ENCODE assay signal across 8 cellular contexts in genomic region chr17:42677012-42677857, GRCh38. TPM values are rescaled to one million over a fixed set of nuclear protein-coding genes. Genes with fewer than 3 reads are reported as not detected.
DNase-seq lines count a peak whose midpoint lies in the region; ATAC-seq and TF ChIP-seq lines count a peak whose summit lies in the region.

No MANE protein-coding gene starts in this region.

- no peaks in the 10 kb centered on the region for H3K27me3 ChIP-seq in cardiac muscle cell
- no peaks in the 10 kb centered on the region for H3K27me3 ChIP-seq in ovary
- H3K27me3 ChIP-seq in thymus (ENCODE audit: control insufficient read depth, insufficient read depth), result peaks cover 52% of the 10 kb centered on the region

- ATAC-seq in HG02798 (IDR thresholded peaks at IDR 0.05; ENCODE audit: poor library complexity, unreplicated experiment), result peak; percentile 78

- H3K4me3 ChIP-seq in cardiac muscle cell, result peak overlapping the region; percentile 70
- peak overlapping the region; percentile 68 for H3K4me3 ChIP-seq in ovary
- H3K4me3 ChIP-seq in thymus (ENCODE audit: low read length), result peak overlapping the region; percentile 80

- 2 to 4% (median 3%) methylated on average over 29 to 33 of the region's 33 CpGs for WGBS in adipose tissue, 3 donors
- WGBS in ovary, 3 donors, result 2 to 3% (median 2%) methylated on average over 31 to 33 of the region's 33 CpGs
- WGBS in thymus, result 6% methylated on average over 33 of the region's 33 CpGs

- H3K9me3 ChIP-seq in cardiac muscle cell (ENCODE audit: low read depth) (no peaks in the 10 kb centered on the region), ovary (no peaks in the 10 kb centered on the region), thymus (ENCODE audit: control insufficient read depth) (peaks cover 2% of the 10 kb centered on the region)

- intact Hi-C loops in ovary (cut with DNase I), result loop anchor here in 2 of 4 donors (1.0 to 5.0 kb wide), 2 partner anchors 70 to 100 kb away; partner anchors contain the start of genes PSMC3IP (in 1 of the 2), RETREG3 (in 1 of the 2) and TUBG1 (in 1 of the 2)

- H3K4me1 ChIP-seq in cardiac muscle cell (ENCODE audit: low read depth) (peaks cover 36% of the 10 kb centered on the region), ovary (ENCODE audit: insufficient read depth) (peaks cover 20% of the 10 kb centered on the region), thymus (ENCODE audit: control insufficient read depth, insufficient read depth, low read length) (peaks cover 25% of the 10 kb centered on the region)

- TF ChIP-seq POLR2A in GM10847 (IDR thresholded peaks at IDR 0.05; ENCODE audit: extremely low read depth, insufficient read length) (peak; percentile 7), ovary (IDR thresholded peaks at IDR 0.05) (no peak)

- H3K27ac ChIP-seq in adipose tissue (ENCODE audit: low read depth, low read length) (peak overlapping the region; percentile 31), cardiac muscle cell (peak overlapping the region; percentile 96), ovary (peak overlapping the region; percentile 82 to 94), thymus (ENCODE audit: low read depth) (peak overlapping the region; percentile 53)

- TF ChIP-seq CTCF in cardiac muscle cell (IDR thresholded peaks at IDR 0.05; ENCODE audit: low read depth, low read length) (no peak), ovary (IDR thresholded peaks at IDR 0.05) (no peak)

- DNase-seq in NCI-H1436 (lab: John Stamatoyannopoulos, UW), result peak; percentile 100
- peak; percentile 98 for DNase-seq in T follicular helper cell (ENCODE audit: low read depth)
- peak; percentile 100 for DNase-seq in cardiac muscle cell (ENCODE audit: low read depth in 1 of 2, low spot score in 1 of 2)
- peak; percentile 100 for DNase-seq in ovary

- TF ChIP-seq EP300 in ovary (IDR thresholded peaks at IDR 0.05), result no peak

- H3K36me3 ChIP-seq in cardiac muscle cell (peaks cover 7% of the 10 kb centered on the region), ovary (no peaks in the 10 kb centered on the region), thymus (ENCODE audit: control insufficient read depth, insufficient read depth) (no peaks in the 10 kb centered on the region)

RNA-seq across cellular contexts. Expression of gene PLEKHH3, which starts 0.4 kb away (rescaled TPM):
- polyA plus RNA-seq in adipose tissue, result 10 to 100 TPM; 30.4 to 67.4 (median 30.9) TPM
- total RNA-seq in cardiac muscle cell, result 50.3 and 79.1 TPM in 2 replicates
- polyA plus RNA-seq in cardiac muscle cell, result 54.7 and 95.6 TPM in 2 replicates
- total RNA-seq in ovary, result 10 to 100 TPM; 23.6 to 81.6 (median 58.4) TPM
- polyA plus RNA-seq in ovary, result 10 to 100 TPM in 1 of 2 donors, 1 to 10 TPM in 1; 2.1 to 30.9 TPM
- polyA plus RNA-seq in thymus, result 20.3 TPM

RNA-seq across cellular contexts. Expression of gene CCR10, which starts 4.4 kb away (rescaled TPM):
- 1 to 10 TPM; 1.3 to 2.6 (median 1.3) TPM for polyA plus RNA-seq in adipose tissue
- 5.8 and 13.5 TPM in 2 replicates for total RNA-seq in cardiac muscle cell
- 16.3 and 21.1 TPM in 2 replicates for polyA plus RNA-seq in cardiac muscle cell
- total RNA-seq in ovary, result 1 to 10 TPM; 1.5 to 6.8 (median 3.7) TPM
- polyA plus RNA-seq in ovary, result 1 to 10 TPM in 1 of 2 donors, under 1 TPM in 1; 0.15 to 2.7 TPM
- 1.2 TPM for polyA plus RNA-seq in thymus

RNA-seq across cellular contexts. Expression of gene CNTNAP1, which starts 5.1 kb away (rescaled TPM):
- polyA plus RNA-seq in adipose tissue (1 to 10 TPM; 5.9 to 8.3 (median 7.0) TPM), cardiac muscle cell (3.5 and 3.9 TPM in 2 replicates), ovary (1 to 10 TPM; 7.0 to 7.5 TPM), thymus (2.1 TPM)
- total RNA-seq in cardiac muscle cell (15.4 and 17.9 TPM in 2 replicates), ovary (10 to 100 TPM in 5 of 7 donors, 1 to 10 TPM in 2; 3.7 to 41.4 (median 15.5) TPM)

RNA-seq across cellular contexts. Expression of gene TUBG2, which starts 18.2 kb away (rescaled TPM):
- polyA plus RNA-seq in adipose tissue (10 to 100 TPM; 13.9 to 62.7 (median 24.0) TPM), cardiac muscle cell (67.4 and 83.1 TPM in 2 replicates), ovary (10 to 100 TPM; 20.9 to 21.5 TPM), thymus (11.3 TPM)
- total RNA-seq in cardiac muscle cell (47.1 and 62.7 TPM in 2 replicates), ovary (10 to 100 TPM; 19.4 to 30.0 (median 23.2) TPM)

Comparison
In these comparisons a context has a peak if more than half of its experiments do, and no peak if none do; other contexts are left out.
1. Peak in every context shown above with its lines: DNase-seq, ATAC-seq, H3K4me3 ChIP-seq and H3K27ac ChIP-seq.
2. H3K27ac ChIP-seq: peak in every context shown above with its lines; median percentile 96 in cardiac muscle cell; 88 in ovary; 53 in thymus; 31 in adipose tissue.